In the genomic region with DNA sequence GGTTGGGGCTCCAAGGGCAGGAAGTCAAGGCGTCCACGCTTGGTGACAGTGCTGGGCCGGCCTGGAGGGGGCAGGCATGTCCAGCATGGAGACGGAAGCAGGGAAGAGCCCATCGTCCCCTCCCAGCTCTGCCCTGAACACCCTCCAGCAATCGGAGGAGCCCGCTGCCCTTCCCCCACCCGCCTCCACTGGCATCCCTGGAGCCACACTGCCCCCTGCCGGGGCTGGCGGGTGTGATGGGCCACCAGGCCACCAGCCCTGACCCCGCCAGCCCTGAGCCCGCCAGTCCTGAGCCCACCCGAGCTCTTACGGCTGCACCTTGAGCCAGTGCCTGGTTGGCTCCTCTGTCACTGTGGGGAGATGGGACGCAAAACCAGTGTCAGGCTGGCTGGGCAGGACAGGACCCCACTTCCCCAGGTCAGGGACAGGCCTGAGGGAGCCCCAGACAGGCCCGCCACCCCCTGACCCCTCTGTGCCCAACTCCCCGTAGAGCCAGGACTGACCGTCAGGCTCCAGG, we compare ENCODE assay signal across 9 cellular contexts. TPM values are rescaled to one million over a fixed set of nuclear protein-coding genes. Genes with fewer than 3 reads are reported as not detected.
DNase-seq lines count a peak whose midpoint lies in the region; ATAC-seq, FAIRE-seq and TF ChIP-seq lines count a peak whose summit lies in the region.
"Had no signal": no experiment of that assay in that cellular context is flagged by ENCODE, and none has a peak within 500 bp of the region (broad histone marks: within the 10 kb centered on the region; RNA-seq: fewer than 3 reads in every experiment).

No MANE protein-coding gene starts in this region.

- no peak for FAIRE-seq in keratinocyte (lab: Jason Lieb, UNC)

- H3K79me2 ChIP-seq in keratinocyte (ENCODE audit: control insufficient read depth, insufficient read depth, low read length): no peaks in the 10 kb centered on the region

- CTCF ChIA-PET in WTC11 (lab: Charles Lee): interaction anchor here (0.5 to 2.6 kb wide), 72 partner anchors 10 to 495 kb away, joined by 3 to 47 read pairs (median 4); a partner anchor contains a TSS

- no peak overlapping the region for H3K27ac Mint-ChIP-seq in WTC11

- H3K27me3 Mint-ChIP-seq in WTC11 (ENCODE audit: low read depth): peaks cover 4% of the 10 kb centered on the region; the same call in 1 of the 2 replicates

- DNase-seq in NCI-H2227 (lab: John Stamatoyannopoulos, UW; ENCODE audit: unreplicated experiment): peak; percentile 70
- no peak for DNase-seq in NCI-H2227 treated with DMSO at 0.1 percent for 48 hours (lab: John Stamatoyannopoulos, UW)
- DNase-seq in NCI-H2171 (lab: John Stamatoyannopoulos, UW): peak; percentile 69
- DNase-seq in WTC11 (ENCODE audit: low spot score): peak; percentile 97
- peak; percentile 64 to 82 for DNase-seq in breast epithelium (ENCODE audit: low spot score in 2 of 2)
- DNase-seq in keratinocyte (ENCODE audit: low read depth, low spot score): no peak
- peak; percentile 66 to 94 (median 80) for DNase-seq in stimulated activated CD4-positive, alpha-beta T cell treated with anti-CD3 and anti-CD28 coated beads, Interleukin-1b, Interleukin-23, amount 100 ng/mL, for 24 hours (ENCODE audit: low read depth in 4 of 4, low spot score in 1 of 4)

- H3K9me3 ChIP-seq in breast epithelium (no peaks in the 10 kb centered on the region), keratinocyte (ENCODE audit: control insufficient read depth, low read depth, low read length) (no peaks in the 10 kb centered on the region)

- H3K9me3 Mint-ChIP-seq in WTC11: no peaks in the 10 kb centered on the region

- POLR2A ChIA-PET in WTC11 (lab: Charles Lee): interaction anchor here (0.5 to 1.2 kb wide), 2 partner anchors 357 to 398 kb away, joined by 3 to 4 read pairs; no protein-coding TSS in a partner anchor

- ATAC-seq in WTC11 (peak; percentile 55), GM21619 (IDR thresholded peaks at IDR 0.05; ENCODE audit: unreplicated experiment) (no peak)

- H3K4me1 ChIP-seq in breast epithelium (peaks cover 0 to 10% of the 10 kb centered on the region in 2 donors), keratinocyte (ENCODE audit: control insufficient read depth, extremely low read depth, insufficient read depth, low read length) (peaks cover 7% of the 10 kb centered on the region)

- no peak for TF ChIP-seq POLR2A in breast epithelium (IDR thresholded peaks at IDR 0.05)

- H3K9ac ChIP-seq in keratinocyte (ENCODE audit: control insufficient read depth, extremely low read depth, insufficient read depth, low read length): no peak overlapping the region

- H3K27me3 ChIP-seq in breast epithelium (peaks cover 4 to 40% of the 10 kb centered on the region in 2 donors), keratinocyte (ENCODE audit: control insufficient read depth, extremely low read depth, insufficient read depth, low read length) (peaks cover 46% of the 10 kb centered on the region)

- peak; percentile 80 for TF ChIP-seq CTCF in WTC11 (IDR thresholded peaks at IDR 0.05)
- peak in 2 of 3 donors; percentile 85 to 87 for TF ChIP-seq CTCF in breast epithelium (IDR thresholded peaks at IDR 0.05)
- peak; percentile 63 to 99 (median 94) for TF ChIP-seq CTCF in keratinocyte (optimal IDR thresholded peaks at IDR 0.05 in 1 of 3, IDR thresholded peaks at IDR 0.05 in 1 of 3, conservative IDR thresholded peaks at IDR 0.05 in 1 of 3; ENCODE audit: extremely low read depth in 1 of 3, insufficient read depth in 2 of 3, low read length in 3 of 3)

- H3K27ac ChIP-seq in breast epithelium: no peak overlapping the region
- H3K27ac ChIP-seq in keratinocyte (ENCODE audit: control insufficient read depth, insufficient read depth, low read length): no peak overlapping the region

- no peaks in the 10 kb centered on the region for H3K36me3 Mint-ChIP-seq in WTC11

- peaks cover 6% of the 10 kb centered on the region for H3K4me1 Mint-ChIP-seq in WTC11

- H3K4me3 ChIP-seq in breast epithelium (peak overlapping the region in 1 of 3 donors; percentile 31), keratinocyte (ENCODE audit: control insufficient read depth in 2 of 3, extremely low read depth in 1 of 3, insufficient read depth in 2 of 3, low read depth in 1 of 3, low read length in 3 of 3) (no peak overlapping the region)

- H3K36me3 ChIP-seq in breast epithelium: no peaks in the 10 kb centered on the region
- no peaks in the 10 kb centered on the region for H3K36me3 ChIP-seq in keratinocyte (ENCODE audit: control insufficient read depth in 2 of 2, extremely low read depth in 1 of 2, insufficient read depth in 2 of 2, low read length in 2 of 2)

- no peak overlapping the region for H2AFZ ChIP-seq in keratinocyte (ENCODE audit: control insufficient read depth, low read length)

- no peaks in the 10 kb centered on the region for H3K9me1 ChIP-seq in keratinocyte (ENCODE audit: control insufficient read depth, extremely low read depth, insufficient read depth, low read length)

- H3K4me2 ChIP-seq in keratinocyte (ENCODE audit: control insufficient read depth, extremely low read depth, insufficient read depth, low read depth, low read length): no peak overlapping the region

- H4K20me1 ChIP-seq in keratinocyte (ENCODE audit: control insufficient read depth, extremely low read depth, insufficient read depth, low read length): peaks cover 2% of the 10 kb centered on the region

- dilution Hi-C loops in keratinocyte (cut with MboI; ENCODE audit: extremely low pct_ligation_motif_present, low sequenced_read_pairs): no loop called here

- H3K4me3 Mint-ChIP-seq in WTC11: no peak overlapping the region

- intact Hi-C loops in breast epithelium (cut with DNase I; ENCODE audit: low total_unique reads): no loop called here

TF ChIP-seq in WTC11, 78 proteins besides CTCF, POLR2A, EP300 and RAD21 (continues in another document):
- TF ChIP-seq FOXP1 (CRISPR knock-in tag; IDR thresholded peaks at IDR 0.05; ENCODE audit: borderline replicate concordance) (peak; percentile 76; the same call in 1 of the 2 replicates), MYBL2 (CRISPR knock-in tag; IDR thresholded peaks at IDR 0.05) (peak; percentile 75; the same call in 1 of the 2 replicates), ZBTB21 (CRISPR knock-in tag; IDR thresholded peaks at IDR 0.05; ENCODE audit: borderline replicate concordance) (0 out of 2 replicates have a peak, but pooled peaks have one; percentile 50), RELA (CRISPR knock-in tag; IDR thresholded peaks at IDR 0.05; ENCODE audit: borderline replicate concordance) (peak; percentile 11; the same call in 1 of the 2 replicates), SP1 (CRISPR knock-in tag; conservative IDR thresholded peaks at IDR 0.05) (peak; percentile 79), ZNF423 (CRISPR knock-in tag; IDR thresholded peaks at IDR 0.05) (no peak)
- TF ChIP-seq, protein P1, sequence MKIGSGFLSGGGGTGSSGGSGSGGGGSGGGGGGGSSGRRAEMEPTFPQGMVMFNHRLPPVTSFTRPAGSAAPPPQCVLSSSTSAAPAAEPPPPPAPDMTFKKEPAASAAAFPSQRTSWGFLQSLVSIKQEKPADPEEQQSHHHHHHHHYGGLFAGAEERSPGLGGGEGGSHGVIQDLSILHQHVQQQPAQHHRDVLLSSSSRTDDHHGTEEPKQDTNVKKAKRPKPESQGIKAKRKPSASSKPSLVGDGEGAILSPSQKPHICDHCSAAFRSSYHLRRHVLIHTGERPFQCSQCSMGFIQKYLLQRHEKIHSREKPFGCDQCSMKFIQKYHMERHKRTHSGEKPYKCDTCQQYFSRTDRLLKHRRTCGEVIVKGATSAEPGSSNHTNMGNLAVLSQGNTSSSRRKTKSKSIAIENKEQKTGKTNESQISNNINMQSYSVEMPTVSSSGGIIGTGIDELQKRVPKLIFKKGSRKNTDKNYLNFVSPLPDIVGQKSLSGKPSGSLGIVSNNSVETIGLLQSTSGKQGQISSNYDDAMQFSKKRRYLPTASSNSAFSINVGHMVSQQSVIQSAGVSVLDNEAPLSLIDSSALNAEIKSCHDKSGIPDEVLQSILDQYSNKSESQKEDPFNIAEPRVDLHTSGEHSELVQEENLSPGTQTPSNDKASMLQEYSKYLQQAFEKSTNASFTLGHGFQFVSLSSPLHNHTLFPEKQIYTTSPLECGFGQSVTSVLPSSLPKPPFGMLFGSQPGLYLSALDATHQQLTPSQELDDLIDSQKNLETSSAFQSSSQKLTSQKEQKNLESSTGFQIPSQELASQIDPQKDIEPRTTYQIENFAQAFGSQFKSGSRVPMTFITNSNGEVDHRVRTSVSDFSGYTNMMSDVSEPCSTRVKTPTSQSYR (CRISPR knock-in tag; IDR thresholded peaks at IDR 0.05): peak; percentile 99
- TF ChIP-seq, protein P2, sequence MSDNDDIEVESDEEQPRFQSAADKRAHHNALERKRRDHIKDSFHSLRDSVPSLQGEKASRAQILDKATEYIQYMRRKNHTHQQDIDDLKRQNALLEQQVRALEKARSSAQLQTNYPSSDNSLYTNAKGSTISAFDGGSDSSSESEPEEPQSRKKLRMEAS (CRISPR knock-in tag; IDR thresholded peaks at IDR 0.05): peak; percentile 83

RNA-seq across cellular contexts. Expression of a gene that starts 4.1 kb away (rescaled TPM):
- 0.41 to 0.76 TPM (median 0.46 TPM) in 3 replicates for total RNA-seq in WTC11 (2021)
- not detected for total RNA-seq in breast epithelium
- not detected in 3 replicates for polyA plus RNA-seq in keratinocyte
- not detected for polyA plus RNA-seq in keratinocyte (2011; ENCODE audit: low read depth)
- not detected in 2 replicates for polyA plus RNA-seq in keratinocyte (2011; cell fraction: cytosol; rRNA removed)
- polyA plus RNA-seq in keratinocyte (2011; cell fraction: nucleus; rRNA removed): not detected in 2 replicates
- polyA plus RNA-seq in keratinocyte (2012; ENCODE audit: low replicate concordance): 0.07 TPM in 1 of 2 replicates, not detected in the other
- not detected in 3 replicates for polyA minus RNA-seq in keratinocyte
- not detected for polyA minus RNA-seq in keratinocyte (2011; cell fraction: cytosol; rRNA and poly(A)+ RNA removed)
- polyA minus RNA-seq in keratinocyte (2011; cell fraction: nucleus; rRNA and poly(A)+ RNA removed): not detected in 2 replicates
- total RNA-seq: subcutaneous adipose tissue had no signal

RNA-seq across cellular contexts. Expression of a gene that starts 32.9 kb away (rescaled TPM):
- total RNA-seq in WTC11 (2021) (9.8 to 12.1 TPM (median 10.7 TPM) in 3 replicates), breast epithelium (not detected)
- polyA plus RNA-seq in keratinocyte: 0.05 TPM in 1 of 3 replicates, not detected in the others
- polyA plus RNA-seq in keratinocyte (2011; ENCODE audit: low read depth): not detected
- polyA plus RNA-seq in keratinocyte (2011; cell fraction: cytosol; rRNA removed): not detected in 2 replicates
- polyA plus RNA-seq in keratinocyte (2011; cell fraction: nucleus; rRNA removed): 0.09 and 0.35 TPM in 2 replicates
- polyA plus RNA-seq in keratinocyte (2012; ENCODE audit: low replicate concordance): 0.54 TPM in 1 of 2 replicates, not detected in the other
- not detected in 3 replicates for polyA minus RNA-seq in keratinocyte
- polyA minus RNA-seq in keratinocyte (2011; cell fraction: cytosol; rRNA and poly(A)+ RNA removed): not detected
- polyA minus RNA-seq in keratinocyte (2011; cell fraction: nucleus; rRNA and poly(A)+ RNA removed): not detected in 2 replicates
- total RNA-seq: subcutaneous adipose tissue had no signal

RNA-seq across cellular contexts. Expression of a gene that starts 50.0 kb away (rescaled TPM):
- total RNA-seq in WTC11 (2021): 15.5 to 31.2 TPM (median 15.6 TPM) in 3 replicates
- 10 to 100 TPM; 10.1 to 20.9 (median 12.5) TPM for total RNA-seq in breast epithelium
- 5.4 to 6.2 TPM (median 5.9 TPM) in 3 replicates for polyA plus RNA-seq in keratinocyte
- polyA plus RNA-seq in keratinocyte (2011; ENCODE audit: low read depth): 6.5 TPM
- 2.5 and 4.1 TPM in 2 replicates for polyA plus RNA-seq in keratinocyte (2011; cell fraction: cytosol; rRNA removed)
- 15.1 and 17.0 TPM in 2 replicates for polyA plus RNA-seq in keratinocyte (2011; cell fraction: nucleus; rRNA removed)
- polyA plus RNA-seq in keratinocyte (2012; ENCODE audit: low replicate concordance): 3.3 and 3.7 TPM in 2 replicates
- 4.7 to 13.3 TPM (median 7.3 TPM) in 3 replicates for polyA minus RNA-seq in keratinocyte
- polyA minus RNA-seq in keratinocyte (2011; cell fraction: cytosol; rRNA and poly(A)+ RNA removed): 12.9 TPM
- polyA minus RNA-seq in keratinocyte (2011; cell fraction: nucleus; rRNA and poly(A)+ RNA removed): 9.6 and 16.0 TPM in 2 replicates

Comparison
In these comparisons a context has a peak if more than half of its experiments do, and no peak if none do; other contexts are left out.
1. DNase-seq: peak in NCI-H2227 (single experiment), NCI-H2171 (single experiment), WTC11 (single experiment), breast epithelium (2 of 2) and stimulated activated CD4-positive, alpha-beta T cell treated with anti-CD3 and anti-CD28 coated beads, Interleukin-1b, Interleukin-23, amount 100 ng/mL, for 24 hours (4 of 4); none in NCI-H2227 treated with DMSO at 0.1 percent for 48 hours (single experiment) and keratinocyte (single experiment).
2. RNA of a gene that starts 32.9 kb away (total RNA-seq): 9.8 to 12.1 TPM in WTC11; not detected in breast epithelium; every median in the first group is over 10 times any median in the second.
3. Peak in every context shown above with its lines, with median percentiles within 50 percentile points of each other: CTCF ChIP-seq.